ENCODE assay signal across 18 cellular contexts in genomic region chr14:53814371-53814770, GRCh38.
"Had no signal": no experiment of that assay in that cellular context is flagged by ENCODE, and none has a peak within 500 bp of the region (broad histone marks: within the 10 kb centered on the region; RNA-seq: fewer than 3 reads in every experiment).

No MANE protein-coding gene starts in this region.

- ATAC-seq: activated CD8-positive, alpha-beta memory T cell treated with anti-CD3 and anti-CD28 coated beads, Interleukin-2, amount 10 ng/mL, durations not matched to agents 7 days and 5 days; stimulated activated naive B cell treated with anti-CD40 and anti-IgM and Interleukin-4, amounts not matched to agents 10 μg/mL and 1 μg/mL and 100 μg/mL, for 72 hours; T-cell had no signal

- H3K36me3 Mint-ChIP-seq: activated CD8-positive, alpha-beta memory T cell treated with anti-CD3 and anti-CD28 coated beads, Interleukin-2, amount 10 ng/mL, durations not matched to agents 7 days and 5 days; naive B cell; stimulated activated naive B cell treated with anti-CD40 and anti-IgM and Interleukin-4, amounts not matched to agents 10 μg/mL and 1 μg/mL and 100 μg/mL, for 72 hours; T-cell had no signal

- H3K9me3 ChIP-seq: adrenal gland, esophagus muscularis mucosa, thyroid gland, uterus had no signal

- H3K27ac ChIP-seq: adrenal gland, cardiac muscle cell, esophagus muscularis mucosa, parathyroid adenoma, thyroid gland, uterus had no signal

- H3K4me1 Mint-ChIP-seq: activated CD8-positive, alpha-beta memory T cell treated with anti-CD3 and anti-CD28 coated beads, Interleukin-2, amount 10 ng/mL, durations not matched to agents 7 days and 5 days; naive B cell; stimulated activated naive B cell treated with anti-CD40 and anti-IgM and Interleukin-4, amounts not matched to agents 10 μg/mL and 1 μg/mL and 100 μg/mL, for 72 hours; T-cell had no signal

- H3K79me2 ChIP-seq: parathyroid adenoma had no signal

- H3K36me3 ChIP-seq: adrenal gland, cardiac muscle cell, esophagus muscularis mucosa, thyroid gland, uterus had no signal

- H3K4me3 ChIP-seq: adrenal gland, cardiac muscle cell, esophagus muscularis mucosa, thyroid gland, uterus had no signal

- H3K27ac Mint-ChIP-seq: activated CD8-positive, alpha-beta memory T cell treated with anti-CD3 and anti-CD28 coated beads, Interleukin-2, amount 10 ng/mL, durations not matched to agents 7 days and 5 days; naive B cell; stimulated activated naive B cell treated with anti-CD40 and anti-IgM and Interleukin-4, amounts not matched to agents 10 μg/mL and 1 μg/mL and 100 μg/mL, for 72 hours; T-cell had no signal

- DNase-seq: activated CD4-positive, alpha-beta T cell treated with anti-CD3 and anti-CD28 coated beads for 1 hour; activated CD4-positive, alpha-beta T cell treated with anti-CD3 and anti-CD28 coated beads, Interleukin-2, amount 50 U/mL, for 48 hours; activated CD8-positive, alpha-beta memory T cell treated with anti-CD3 and anti-CD28 coated beads, Interleukin-2, amount 10 ng/mL, durations not matched to agents 7 days and 5 days; activated naive CD4-positive, alpha-beta T cell treated with anti-CD3 and anti-CD28 coated beads, Interleukin-2, amount 50 U/mL, for 16 hours; activated T-cell treated with anti-CD3 and anti-CD28 coated beads, Interleukin-2, amount 50 U/mL, for 1 hour; adrenal gland; left cardiac atrium; naive B cell; stimulated activated CD4-positive, alpha-beta T cell treated with anti-CD3 and anti-CD28 coated beads, Interleukin-15, amount 100 ng/mL, for 24 hours; stimulated activated CD4-positive, alpha-beta T cell treated with anti-CD3 and anti-CD28 coated beads, Interleukin-4, amount 100 ng/mL, for 1 hour; stimulated activated naive B cell treated with anti-CD40 and anti-IgM and Interleukin-4, amounts not matched to agents 10 μg/mL and 1 μg/mL and 100 μg/mL, for 72 hours; T-cell; T-helper 9 cell; thyroid gland; uterus had no signal

- H3K27me3 ChIP-seq: adrenal gland, cardiac muscle cell, esophagus muscularis mucosa, thyroid gland, uterus had no signal

- H3K4me3 Mint-ChIP-seq: activated CD8-positive, alpha-beta memory T cell treated with anti-CD3 and anti-CD28 coated beads, Interleukin-2, amount 10 ng/mL, durations not matched to agents 7 days and 5 days; naive B cell; stimulated activated naive B cell treated with anti-CD40 and anti-IgM and Interleukin-4, amounts not matched to agents 10 μg/mL and 1 μg/mL and 100 μg/mL, for 72 hours; T-cell had no signal

- H2AFZ ChIP-seq: parathyroid adenoma had no signal

- H3K9ac ChIP-seq: parathyroid adenoma had no signal

- H3K27me3 Mint-ChIP-seq: activated CD8-positive, alpha-beta memory T cell treated with anti-CD3 and anti-CD28 coated beads, Interleukin-2, amount 10 ng/mL, durations not matched to agents 7 days and 5 days; naive B cell; stimulated activated naive B cell treated with anti-CD40 and anti-IgM and Interleukin-4, amounts not matched to agents 10 μg/mL and 1 μg/mL and 100 μg/mL, for 72 hours had no signal

- H3K4me1 ChIP-seq: adrenal gland, esophagus muscularis mucosa, parathyroid adenoma, thyroid gland, uterus had no signal
